Comparison of ENCODE assay signal across 16 cellular contexts in the genomic region with DNA sequence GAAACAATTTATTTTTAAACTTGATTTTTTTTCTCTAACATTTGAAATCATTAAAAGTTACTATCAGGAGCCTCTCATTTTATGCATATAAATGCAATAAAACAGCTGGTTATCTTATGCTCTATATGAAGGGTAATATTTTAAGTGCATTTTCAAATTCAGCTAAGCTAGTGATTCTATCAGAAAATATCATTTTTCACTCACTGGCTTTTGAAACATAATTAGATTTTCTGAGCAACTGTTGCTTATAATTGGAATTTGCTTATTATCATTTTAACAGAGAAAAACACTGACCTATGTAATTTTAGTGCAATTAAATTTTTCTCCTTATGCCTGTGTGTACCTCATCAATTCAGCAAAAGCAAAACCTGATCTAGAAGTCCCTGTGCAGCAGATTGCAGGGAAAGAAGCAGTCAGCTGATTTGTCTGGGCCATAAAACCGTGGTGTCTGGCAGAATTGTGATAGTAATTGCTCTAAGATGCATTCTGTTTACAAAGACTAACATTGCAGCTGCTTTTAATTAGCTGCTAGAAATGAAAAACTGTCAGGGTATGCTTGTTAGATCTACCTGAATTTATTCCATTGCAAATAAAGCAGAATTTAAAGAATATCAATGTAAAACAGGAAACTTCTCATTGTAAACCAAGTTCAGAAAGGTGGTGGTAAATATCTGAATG.
A peak's percentile ranks its signal among the peaks of the same experiment; 100 is the strongest.
DNase-seq lines count a peak whose midpoint lies in the region; ATAC-seq and TF ChIP-seq lines count a peak whose summit lies in the region.
"Had no signal": no experiment of that assay in that cellular context is flagged by ENCODE, and none has a peak within 500 bp of the region (broad histone marks: within the 10 kb centered on the region; RNA-seq: fewer than 3 reads in every experiment).

No MANE protein-coding gene starts in this region.

- H3K4me2 ChIP-seq in osteoblast (ENCODE audit: insufficient read depth, low read length), result no peak overlapping the region

- ATAC-seq in SK-N-SH treated with all-trans-retinoic acid at 6 μM for 48 hours, result peak; percentile 51; the same call in 2 of the 3 replicates
- no peak for ATAC-seq in HG02970 (IDR thresholded peaks at IDR 0.05; ENCODE audit: low FRiP score, unreplicated experiment)
- no peak for ATAC-seq in HG02973 (IDR thresholded peaks at IDR 0.05; ENCODE audit: unreplicated experiment)
- ATAC-seq: activated CD4-positive, CD25-positive, alpha-beta regulatory T cell treated with anti-CD3 and anti-CD28 coated beads, Interleukin-2, amount 50 U/mL, for 24 hours; stimulated activated effector memory CD8-positive, alpha-beta T cell treated with anti-CD3 and anti-CD28 coated beads, Interleukin-12 subunit alpha, Interleukin-12 subunit beta, amount 100 ng/mL, for 72 hours had no signal

- H3K27me3 ChIP-seq in osteoblast (ENCODE audit: insufficient read depth, low read length), result no peaks in the 10 kb centered on the region

- H3K36me3 ChIP-seq in osteoblast (ENCODE audit: insufficient read depth, low read length), result no peaks in the 10 kb centered on the region

- peaks cover 62% of the 10 kb centered on the region for H3K79me2 ChIP-seq in osteoblast (ENCODE audit: insufficient read depth, low read length)

- no peaks in the 10 kb centered on the region for H3K4me1 ChIP-seq in osteoblast (ENCODE audit: insufficient read depth, low read length)

- H3K4me3 ChIP-seq in osteoblast (ENCODE audit: insufficient read depth, low read length), result no peak overlapping the region

- TF ChIP-seq CTCF in osteoblast (IDR thresholded peaks at IDR 0.05; ENCODE audit: extremely low read depth, low read depth, low read length), result no peak

- no peak overlapping the region for H3K27ac ChIP-seq in osteoblast (ENCODE audit: low read depth, low read length)

- H4K20me1 ChIP-seq in osteoblast (ENCODE audit: insufficient read depth, low read length), result peaks cover 32% of the 10 kb centered on the region

- peak; percentile 30 for DNase-seq in EH (ENCODE audit: low read depth)
- peak; percentile 62 for DNase-seq in NCI-H1105 treated with DMSO at 0.1 percent for 48 hours (lab: John Stamatoyannopoulos, UW)
- peak; percentile 11 for DNase-seq in osteoblast (ENCODE audit: insufficient read length, low spot score, missing footprints)
- no peak for DNase-seq in SIG-M5 treated with dmso at 0.1 percent for 504 hours (lab: John Stamatoyannopoulos, UW; ENCODE audit: unreplicated experiment)
- DNase-seq: activated effector memory CD4-positive, alpha-beta T cell treated with Interleukin-2 at 50 U/mL for 16 hours; caudate nucleus; effector CD8-positive, alpha-beta T cell; EL; hippocampal formation; SHP77; stimulated activated CD4-positive, alpha-beta T cell treated with anti-CD3 and anti-CD28 coated beads, Interleukin-12 subunit alpha, Interleukin-12 subunit beta, amount 100 ng/mL, for 4 hours had no signal

- H2AFZ ChIP-seq in osteoblast (ENCODE audit: low read length), result no peak overlapping the region

- no peaks in the 10 kb centered on the region for H3K9me3 ChIP-seq in osteoblast (ENCODE audit: low read depth, low read length)

TF ChIP-seq in SK-N-SH treated with all-trans-retinoic acid at 6 μM for 48 hours, 23 proteins besides CTCF, POLR2A, EP300 and RAD21:
- TF ChIP-seq TOX (CRISPR knock-in tag; IDR thresholded peaks at IDR 0.05; ENCODE audit: borderline replicate concordance) (no peak), ISL1 (CRISPR knock-in tag; IDR thresholded peaks at IDR 0.05) (no peak), OSR1 (CRISPR knock-in tag; IDR thresholded peaks at IDR 0.05) (no peak), SNAI2 (CRISPR knock-in tag; IDR thresholded peaks at IDR 0.05) (no peak), ZNF70 (CRISPR knock-in tag; IDR thresholded peaks at IDR 0.05) (no peak), GLIS3 (CRISPR knock-in tag; IDR thresholded peaks at IDR 0.05) (no peak), PPARA (CRISPR knock-in tag; IDR thresholded peaks at IDR 0.05; ENCODE audit: borderline replicate concordance) (no peak), TCF4 (CRISPR knock-in tag; IDR thresholded peaks at IDR 0.05; ENCODE audit: borderline replicate concordance) (peak; percentile 84; the same call in 1 of the 2 replicates)
- TF ChIP-seq, protein P1, sequence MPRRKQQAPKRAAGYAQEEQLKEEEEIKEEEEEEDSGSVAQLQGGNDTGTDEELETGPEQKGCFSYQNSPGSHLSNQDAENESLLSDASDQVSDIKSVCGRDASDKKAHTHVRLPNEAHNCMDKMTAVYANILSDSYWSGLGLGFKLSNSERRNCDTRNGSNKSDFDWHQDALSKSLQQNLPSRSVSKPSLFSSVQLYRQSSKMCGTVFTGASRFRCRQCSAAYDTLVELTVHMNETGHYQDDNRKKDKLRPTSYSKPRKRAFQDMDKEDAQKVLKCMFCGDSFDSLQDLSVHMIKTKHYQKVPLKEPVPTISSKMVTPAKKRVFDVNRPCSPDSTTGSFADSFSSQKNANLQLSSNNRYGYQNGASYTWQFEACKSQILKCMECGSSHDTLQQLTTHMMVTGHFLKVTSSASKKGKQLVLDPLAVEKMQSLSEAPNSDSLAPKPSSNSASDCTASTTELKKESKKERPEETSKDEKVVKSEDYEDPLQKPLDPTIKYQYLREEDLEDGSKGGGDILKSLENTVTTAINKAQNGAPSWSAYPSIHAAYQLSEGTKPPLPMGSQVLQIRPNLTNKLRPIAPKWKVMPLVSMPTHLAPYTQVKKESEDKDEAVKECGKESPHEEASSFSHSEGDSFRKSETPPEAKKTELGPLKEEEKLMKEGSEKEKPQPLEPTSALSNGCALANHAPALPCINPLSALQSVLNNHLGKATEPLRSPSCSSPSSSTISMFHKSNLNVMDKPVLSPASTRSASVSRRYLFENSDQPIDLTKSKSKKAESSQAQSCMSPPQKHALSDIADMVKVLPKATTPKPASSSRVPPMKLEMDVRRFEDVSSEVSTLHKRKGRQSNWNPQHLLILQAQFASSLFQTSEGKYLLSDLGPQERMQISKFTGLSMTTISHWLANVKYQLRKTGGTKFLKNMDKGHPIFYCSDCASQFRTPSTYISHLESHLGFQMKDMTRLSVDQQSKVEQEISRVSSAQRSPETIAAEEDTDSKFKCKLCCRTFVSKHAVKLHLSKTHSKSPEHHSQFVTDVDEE (CRISPR knock-in tag; IDR thresholded peaks at IDR 0.05), result peak; percentile 53; the same call in 1 of the 2 replicates
- TF ChIP-seq, protein P2, sequence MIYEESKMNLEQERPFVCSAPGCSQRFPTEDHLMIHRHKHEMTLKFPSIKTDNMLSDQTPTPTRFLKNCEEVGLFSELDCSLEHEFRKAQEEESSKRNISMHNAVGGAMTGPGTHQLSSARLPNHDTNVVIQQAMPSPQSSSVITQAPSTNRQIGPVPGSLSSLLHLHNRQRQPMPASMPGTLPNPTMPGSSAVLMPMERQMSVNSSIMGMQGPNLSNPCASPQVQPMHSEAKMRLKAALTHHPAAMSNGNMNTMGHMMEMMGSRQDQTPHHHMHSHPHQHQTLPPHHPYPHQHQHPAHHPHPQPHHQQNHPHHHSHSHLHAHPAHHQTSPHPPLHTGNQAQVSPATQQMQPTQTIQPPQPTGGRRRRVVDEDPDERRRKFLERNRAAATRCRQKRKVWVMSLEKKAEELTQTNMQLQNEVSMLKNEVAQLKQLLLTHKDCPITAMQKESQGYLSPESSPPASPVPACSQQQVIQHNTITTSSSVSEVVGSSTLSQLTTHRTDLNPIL (CRISPR knock-in tag; IDR thresholded peaks at IDR 0.05; ENCODE audit: low read depth), result no peak
TF ChIP-seq in SK-N-SH treated with all-trans-retinoic acid at 6 μM for 48 hours: peak in this region for 2.
